26 cellular contexts compared by ENCODE assay signal in the genomic region with DNA sequence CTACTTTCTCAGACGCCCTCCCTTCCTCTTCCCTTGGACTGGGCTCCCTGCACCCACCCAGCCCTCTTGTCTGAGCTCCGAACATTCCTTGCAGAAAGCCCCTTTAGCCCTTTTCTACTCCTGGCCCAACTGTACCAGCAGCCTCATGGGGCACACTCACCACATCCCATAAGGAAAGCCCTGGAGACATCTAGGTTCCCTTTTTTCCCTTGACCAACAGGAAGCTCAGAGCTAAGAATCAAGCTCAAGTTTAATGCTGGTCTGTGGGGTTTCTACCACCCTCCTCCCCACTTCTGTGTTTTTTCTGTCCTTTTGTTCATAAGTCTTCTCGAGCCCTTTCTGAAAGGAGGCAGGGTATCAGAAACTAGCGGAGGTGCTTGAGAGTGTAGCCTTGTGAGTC. TPM values are rescaled to one million over a fixed set of nuclear protein-coding genes. Genes with fewer than 3 reads are reported as not detected.
"Had no signal": no experiment of that assay in that cellular context is flagged by ENCODE, and none has a peak within 500 bp of the region (broad histone marks: within the 10 kb centered on the region; RNA-seq: fewer than 3 reads in every experiment).

No MANE protein-coding gene starts in this region.

- H3K27ac Mint-ChIP-seq: activated CD4-positive, alpha-beta memory T cell treated with anti-CD3 and anti-CD28 coated beads, Interleukin-2, amount 10 ng/mL, durations not matched to agents 7 days and 5 days; activated CD4-positive, alpha-beta T cell treated with anti-CD3 and anti-CD28 coated beads, Interleukin-2, amount 10 ng/mL, durations not matched to agents 24 days and 14 days; activated T-cell treated with anti-CD3 and anti-CD28 coated beads, Interleukin-2, amount 50 U/mL, for 72 hours; effector memory CD8-positive, alpha-beta T cell; stimulated activated naive CD8-positive, alpha-beta T cell treated with anti-CD3 and anti-CD28 coated beads, Interleukin-15, Interleukin-2, amounts not matched to agents 100 ng/mL and 50 ng/mL, for 24 hours had no signal

- H3K4me1 ChIP-seq: body of pancreas, parathyroid adenoma, tibial nerve had no signal

- H3K36me3 Mint-ChIP-seq: natural killer cell treated with Interleukin-12 subunit alpha and Interleukin-12 subunit beta and Interleukin-15 and Interleukin-18, amount 100 ng/mL, for 72 hours had no signal

- H3K9me3 ChIP-seq: body of pancreas, esophagus muscularis mucosa, tibial nerve had no signal

- H3K9me3 Mint-ChIP-seq: activated CD4-positive, alpha-beta memory T cell treated with anti-CD3 and anti-CD28 coated beads, Interleukin-2, amount 10 ng/mL, durations not matched to agents 7 days and 5 days; activated CD4-positive, alpha-beta T cell treated with anti-CD3 and anti-CD28 coated beads, Interleukin-2, amount 10 ng/mL, durations not matched to agents 24 days and 14 days; activated T-cell treated with anti-CD3 and anti-CD28 coated beads, Interleukin-2, amount 50 U/mL, for 72 hours; effector memory CD8-positive, alpha-beta T cell; natural killer cell treated with Interleukin-12 subunit alpha and Interleukin-12 subunit beta and Interleukin-15 and Interleukin-18, amount 100 ng/mL, for 72 hours; stimulated activated naive CD8-positive, alpha-beta T cell treated with anti-CD3 and anti-CD28 coated beads, Interleukin-15, Interleukin-2, amounts not matched to agents 100 ng/mL and 50 ng/mL, for 24 hours had no signal

- H3K4me3 Mint-ChIP-seq: activated CD4-positive, alpha-beta memory T cell treated with anti-CD3 and anti-CD28 coated beads, Interleukin-2, amount 10 ng/mL, durations not matched to agents 7 days and 5 days; activated CD4-positive, alpha-beta T cell treated with anti-CD3 and anti-CD28 coated beads, Interleukin-2, amount 10 ng/mL, durations not matched to agents 24 days and 14 days; activated T-cell treated with anti-CD3 and anti-CD28 coated beads, Interleukin-2, amount 50 U/mL, for 72 hours; effector memory CD8-positive, alpha-beta T cell; natural killer cell treated with Interleukin-12 subunit alpha and Interleukin-12 subunit beta and Interleukin-15 and Interleukin-18, amount 100 ng/mL, for 72 hours; stimulated activated naive CD8-positive, alpha-beta T cell treated with anti-CD3 and anti-CD28 coated beads, Interleukin-15, Interleukin-2, amounts not matched to agents 100 ng/mL and 50 ng/mL, for 24 hours had no signal

- H2AFZ ChIP-seq: parathyroid adenoma had no signal

- H3K27me3 Mint-ChIP-seq: activated CD4-positive, alpha-beta memory T cell treated with anti-CD3 and anti-CD28 coated beads, Interleukin-2, amount 10 ng/mL, durations not matched to agents 7 days and 5 days; activated CD4-positive, alpha-beta T cell treated with anti-CD3 and anti-CD28 coated beads, Interleukin-2, amount 10 ng/mL, durations not matched to agents 24 days and 14 days; natural killer cell treated with Interleukin-12 subunit alpha and Interleukin-12 subunit beta and Interleukin-15 and Interleukin-18, amount 100 ng/mL, for 72 hours; stimulated activated naive CD8-positive, alpha-beta T cell treated with anti-CD3 and anti-CD28 coated beads, Interleukin-15, Interleukin-2, amounts not matched to agents 100 ng/mL and 50 ng/mL, for 24 hours had no signal

- H3K9ac ChIP-seq: parathyroid adenoma had no signal

- H3K79me2 ChIP-seq: parathyroid adenoma had no signal

- H3K27ac ChIP-seq: body of pancreas, esophagus muscularis mucosa, parathyroid adenoma, tibial nerve, VCaP had no signal

- DNase-seq: activated CD4-positive, alpha-beta memory T cell treated with anti-CD3 and anti-CD28 coated beads, Interleukin-2, amount 10 ng/mL, durations not matched to agents 7 days and 5 days; activated CD4-positive, alpha-beta T cell treated with anti-CD3 and anti-CD28 coated beads, Interleukin-2, amount 10 ng/mL, durations not matched to agents 24 days and 14 days; activated effector memory CD4-positive, alpha-beta T cell treated with Interleukin-2 at 50 U/mL for 16 hours; activated naive CD4-positive, alpha-beta T cell treated with anti-CD3 and anti-CD28 coated beads, Interleukin-2, amount 50 U/mL, for 16 hours; activated T-cell treated with anti-CD3 and anti-CD28 coated beads, Interleukin-2, amount 50 U/mL, for 72 hours; anterior cingulate cortex; body of pancreas; effector memory CD8-positive, alpha-beta T cell; glutamatergic neuron; hippocampal formation; left ventricle myocardium superior; nucleus accumbens; right cardiac atrium; stimulated activated CD4-positive, alpha-beta T cell treated with anti-CD3 and anti-CD28 coated beads, Interleukin-4, amount 100 ng/mL, for 24 hours had no signal

- H3K4me3 ChIP-seq: body of pancreas, esophagus muscularis mucosa, tibial nerve had no signal

- H3K27me3 ChIP-seq: body of pancreas, esophagus muscularis mucosa, tibial nerve had no signal

- H3K4me1 Mint-ChIP-seq: activated CD4-positive, alpha-beta T cell treated with anti-CD3 and anti-CD28 coated beads, Interleukin-2, amount 10 ng/mL, durations not matched to agents 24 days and 14 days had no signal

RNA-seq across cellular contexts. Expression of a gene that starts 19.0 kb away (rescaled TPM):
- total RNA-seq: activated CD4-positive, alpha-beta T cell treated with anti-CD3 and anti-CD28 coated beads, Interleukin-2, amount 10 ng/mL, durations not matched to agents 24 days and 14 days; body of pancreas; natural killer cell treated with Interleukin-12 subunit alpha and Interleukin-12 subunit beta and Interleukin-15 and Interleukin-18, amount 100 ng/mL, for 72 hours; T-helper 2 cell treated with Interferon-gamma antibody and Interleukin-4, amounts not matched to agents 100 ng/mL and 5 ng/mL, for 36 hours had no signal

RNA-seq across cellular contexts. Expression of a gene that starts 35.5 kb away (rescaled TPM):
- total RNA-seq: activated CD4-positive, alpha-beta memory T cell treated with anti-CD3 and anti-CD28 coated beads, Interleukin-2, amount 10 ng/mL, durations not matched to agents 7 days and 5 days; activated CD4-positive, alpha-beta T cell treated with anti-CD3 and anti-CD28 coated beads, Interleukin-2, amount 10 ng/mL, durations not matched to agents 24 days and 14 days; chondrocyte; dermis microvascular lymphatic vessel endothelial cell; endothelial cell of umbilical vein; frontal cortex; natural killer cell treated with Interleukin-12 subunit alpha and Interleukin-12 subunit beta and Interleukin-15 and Interleukin-18, amount 100 ng/mL, for 72 hours; pulmonary artery endothelial cell; T-helper 2 cell treated with Interferon-gamma antibody and Interleukin-4, amounts not matched to agents 100 ng/mL and 5 ng/mL, for 36 hours had no signal
- polyA plus RNA-seq: endothelial cell of umbilical vein had no signal
